In genomic region chr12:52280319-52280795, GRCh38 we compare ENCODE assay signal across 10 cellular contexts. TPM values are rescaled to one million over a fixed set of nuclear protein-coding genes. Genes with fewer than 3 reads are reported as not detected.
A peak's percentile ranks its signal among the peaks of the same experiment; 100 is the strongest.
DNase-seq lines count a peak whose midpoint lies in the region; ATAC-seq and TF ChIP-seq lines count a peak whose summit lies in the region.
"Had no signal": no experiment of that assay in that cellular context is flagged by ENCODE, and none has a peak within 500 bp of the region (broad histone marks: within the 10 kb centered on the region; RNA-seq: fewer than 3 reads in every experiment).

No MANE protein-coding gene starts in this region.

- no peaks in the 10 kb centered on the region for H3K27me3 ChIP-seq in vagina

- TF ChIP-seq POLR2A in vagina (IDR thresholded peaks at IDR 0.05), result no peak

- peak overlapping the region; percentile 90 for H3K27ac ChIP-seq in vagina
- H3K27ac ChIP-seq: neutrophil had no signal

- H3K9me3 ChIP-seq in vagina, result no peaks in the 10 kb centered on the region
- H3K9me3 ChIP-seq: neutrophil had no signal

- H3K4me3 ChIP-seq in astrocyte of the cerebellum (ENCODE audit: low read depth, low read length), result no peak overlapping the region
- H3K4me3 ChIP-seq in vagina, result no peak overlapping the region

- TF ChIP-seq CTCF in astrocyte of the cerebellum (IDR thresholded peaks at IDR 0.05; ENCODE audit: low read depth, low read length, missing control alignments) (no peak), vagina (IDR thresholded peaks at IDR 0.05) (no peak)

- in situ Hi-C loops in astrocyte of the cerebellum (cut with HindIII; ENCODE audit: low sequenced_read_pairs), result loop anchor here (5.0 kb wide), 1 partner anchor 68 kb away; no protein-coding TSS in a partner anchor

- peak; percentile 37 for DNase-seq in activated CD8-positive, alpha-beta memory T cell treated with anti-CD3 and anti-CD28 coated beads for 24 hours
- no peak for DNase-seq in activated CD8-positive, alpha-beta memory T cell treated with anti-CD3 and anti-CD28 coated beads, Interleukin-2, amount 50 U/mL, for 48 hours
- DNase-seq in astrocyte of the cerebellum (ENCODE audit: low read depth) (peak; percentile 83), kidney tubule cell (ENCODE audit: low spot score) (peak; percentile 99), vagina (ENCODE audit: extremely low spot score in 2 of 2) (peak; percentile 95 to 98), amygdala (lab: John Stamatoyannopoulos, UW) (no peak)

- intact Hi-C loops in vagina (cut with DNase I), result no loop called here

- ATAC-seq in HG02938 (IDR thresholded peaks at IDR 0.05; ENCODE audit: unreplicated experiment), result no peak
- ATAC-seq in GM19328 (IDR thresholded peaks at IDR 0.05; ENCODE audit: unreplicated experiment), result no peak
- ATAC-seq: CD8-positive, alpha-beta T cell had no signal

- H3K4me1 ChIP-seq in vagina, result peaks cover 38% of the 10 kb centered on the region

- H3K36me3 ChIP-seq in vagina, result no peaks in the 10 kb centered on the region
- H3K36me3 ChIP-seq: neutrophil had no signal

RNA-seq across cellular contexts. Expression of gene KRT86, which starts 5.9 kb away (rescaled TPM):
- not detected for total RNA-seq in vagina

RNA-seq across cellular contexts. Expression of gene KRT81, which starts 11.0 kb away (rescaled TPM):
- not detected for total RNA-seq in vagina
- total RNA-seq: CD8-positive, alpha-beta T cell had no signal

RNA-seq across cellular contexts. Expression of gene KRT83, which starts 40.8 kb away (rescaled TPM):
- total RNA-seq in vagina, result not detected
- total RNA-seq: CD8-positive, alpha-beta T cell had no signal

RNA-seq across cellular contexts. Expression of gene KRT7, which starts 47.3 kb away (rescaled TPM):
- total RNA-seq in vagina, result 7.6 TPM
- total RNA-seq: CD8-positive, alpha-beta T cell had no signal

Comparison
In these comparisons a context has a peak if more than half of its experiments do, and no peak if none do; other contexts are left out.
1. DNase-seq: peak in activated CD8-positive, alpha-beta memory T cell treated with anti-CD3 and anti-CD28 coated beads for 24 hours (single experiment), astrocyte of the cerebellum (single experiment), kidney tubule cell (single experiment) and vagina (2 of 2); none in activated CD8-positive, alpha-beta memory T cell treated with anti-CD3 and anti-CD28 coated beads, Interleukin-2, amount 50 U/mL, for 48 hours (single experiment) and amygdala (0 of 56).